Comparison of ENCODE assay signal across 20 cellular contexts in the genomic region with DNA sequence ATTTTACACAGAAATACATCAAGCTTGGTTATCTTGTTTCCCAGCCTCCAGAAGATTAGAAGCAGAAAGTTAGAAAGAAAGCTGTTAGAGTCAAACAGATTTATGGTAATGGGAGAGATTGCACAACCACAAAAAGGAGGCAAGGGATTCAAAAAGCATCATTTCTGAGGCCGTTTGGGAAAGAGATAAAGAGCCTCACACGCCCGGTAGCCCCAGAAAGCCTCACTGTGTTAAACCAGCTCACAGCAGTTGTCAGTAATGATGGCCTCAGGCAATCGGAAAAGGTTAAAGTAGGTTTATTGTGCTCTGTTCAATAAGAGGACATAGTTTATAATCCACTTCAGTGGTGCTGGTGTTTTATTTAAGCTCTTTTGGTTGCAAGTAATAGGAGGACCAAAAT.
"Had no signal": no experiment of that assay in that cellular context is flagged by ENCODE, and none has a peak within 500 bp of the region (broad histone marks: within the 10 kb centered on the region; RNA-seq: fewer than 3 reads in every experiment).

No MANE protein-coding gene starts in this region.

- DNase-seq: activated CD8-positive, alpha-beta memory T cell treated with anti-CD3 and anti-CD28 coated beads for 24 hours; activated CD8-positive, alpha-beta memory T cell treated with anti-CD3 and anti-CD28 coated beads, Interleukin-2, amount 50 U/mL, for 48 hours; activated gamma-delta T cell; activated T-cell treated with anti-CD3 and anti-CD28 coated beads, Interleukin-2, amount 50 U/mL, for 72 hours; cerebellar nuclear complex; effector CD8-positive, alpha-beta T cell; heart left ventricle; left ventricle myocardium superior; stimulated activated CD4-positive, alpha-beta T cell treated with anti-CD3 and anti-CD28 coated beads, Interleukin-4, amount 100 ng/mL, for 1 hour; stimulated activated naive CD8-positive, alpha-beta T cell treated with anti-CD3 and anti-CD28 coated beads, Interleukin-15, amount 100 ng/mL, for 72 hours; trophoblast cell had no signal

- H3K36me3 ChIP-seq: adrenal gland, gastroesophageal sphincter, heart left ventricle, prostate gland, right atrium auricular region, vagina had no signal

- H3K4me3 ChIP-seq: adrenal gland, gastroesophageal sphincter, heart left ventricle, prostate gland, right atrium auricular region, vagina had no signal

- H3K4me1 Mint-ChIP-seq: stimulated activated naive CD8-positive, alpha-beta T cell treated with anti-CD3 and anti-CD28 coated beads, Interleukin-15, amount 100 ng/mL, for 72 hours had no signal

- H3K4me1 ChIP-seq: adrenal gland, gastroesophageal sphincter, heart left ventricle, prostate gland, right atrium auricular region, vagina had no signal

- H3K27ac Mint-ChIP-seq: activated naive CD4-positive, alpha-beta T cell treated with anti-CD3 and anti-CD28 coated beads, Interleukin-2, amount 50 U/mL, for 72 hours; activated T-cell treated with anti-CD3 and anti-CD28 coated beads, Interleukin-2, amount 50 U/mL, for 72 hours; stimulated activated naive CD8-positive, alpha-beta T cell treated with anti-CD3 and anti-CD28 coated beads, Interleukin-15, amount 100 ng/mL, for 72 hours had no signal

- H3K4me3 Mint-ChIP-seq: activated T-cell treated with anti-CD3 and anti-CD28 coated beads, Interleukin-2, amount 50 U/mL, for 72 hours; stimulated activated naive CD8-positive, alpha-beta T cell treated with anti-CD3 and anti-CD28 coated beads, Interleukin-15, amount 100 ng/mL, for 72 hours had no signal

- H3K27me3 ChIP-seq: adrenal gland, gastroesophageal sphincter, right atrium auricular region, vagina had no signal

- H3K27me3 Mint-ChIP-seq: stimulated activated naive CD8-positive, alpha-beta T cell treated with anti-CD3 and anti-CD28 coated beads, Interleukin-15, amount 100 ng/mL, for 72 hours had no signal

- ATAC-seq: activated CD4-positive, CD25-positive, alpha-beta regulatory T cell treated with anti-CD3 and anti-CD28 coated beads, Interleukin-2, amount 50 U/mL, for 24 hours; activated naive CD4-positive, alpha-beta T cell treated with anti-CD3 and anti-CD28 coated beads, Interleukin-2, amount 50 U/mL, for 72 hours; activated T-cell treated with anti-CD3 and anti-CD28 coated beads, Interleukin-2, amount 50 U/mL, for 72 hours; esophagus mucosa; gastroesophageal sphincter; heart left ventricle; left ventricle myocardium superior; stimulated activated naive CD8-positive, alpha-beta T cell treated with anti-CD3 and anti-CD28 coated beads, Interleukin-15, amount 100 ng/mL, for 72 hours had no signal

- H3K27ac ChIP-seq: adrenal gland, gastroesophageal sphincter, heart left ventricle, prostate gland, right atrium auricular region, vagina had no signal

- FAIRE-seq: bronchial epithelial cell had no signal

- H3K9me3 ChIP-seq: adrenal gland, gastroesophageal sphincter, heart left ventricle, prostate gland, right atrium auricular region, vagina had no signal
